10 cellular contexts compared by ENCODE assay signal in the genomic region with DNA sequence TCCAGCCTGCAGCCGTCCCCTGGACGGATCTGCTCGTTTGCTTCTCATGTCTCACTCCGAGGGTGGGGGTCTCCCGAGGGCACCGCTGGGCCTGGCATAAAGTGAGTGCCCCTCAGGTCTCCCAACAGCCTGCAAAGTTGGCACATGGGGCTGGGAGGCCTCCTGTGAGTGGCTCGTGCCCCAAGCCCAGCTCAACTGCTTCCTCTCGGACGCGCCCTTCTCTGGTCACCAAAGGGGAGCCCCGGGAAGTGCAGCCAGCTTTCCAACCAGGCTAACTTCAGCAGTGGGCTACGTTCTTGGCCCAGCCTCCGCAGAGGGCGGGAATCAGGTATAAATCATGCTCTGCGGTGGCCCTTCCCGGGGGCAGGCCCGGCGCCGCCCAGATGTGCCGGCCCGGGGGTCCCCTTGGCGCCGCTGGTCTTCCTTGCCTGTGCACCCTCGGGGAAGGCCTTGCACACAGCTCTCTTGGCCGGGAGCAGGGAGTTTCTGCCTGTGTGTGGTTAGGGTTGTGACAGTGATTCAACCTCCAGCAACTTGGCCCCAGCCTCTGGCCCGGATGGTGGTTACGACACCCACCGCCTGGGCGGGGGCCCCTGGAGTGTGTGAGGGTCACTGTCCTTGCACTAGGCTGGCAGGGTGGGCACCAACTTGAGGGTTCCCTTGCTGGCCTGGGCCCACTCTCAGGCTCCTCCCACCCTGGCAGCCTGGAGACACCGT. TPM values are rescaled to one million over a fixed set of nuclear protein-coding genes. Genes with fewer than 3 reads are reported as not detected.
A peak's percentile ranks its signal among the peaks of the same experiment; 100 is the strongest.
DNase-seq lines count a peak whose midpoint lies in the region; ATAC-seq lines count a peak whose summit lies in the region.
"Had no signal": no experiment of that assay in that cellular context is flagged by ENCODE, and none has a peak within 500 bp of the region (broad histone marks: within the 10 kb centered on the region; RNA-seq: fewer than 3 reads in every experiment).

No MANE protein-coding gene starts in this region.

- H4K20me1 ChIP-seq in GM23248 (ENCODE audit: insufficient read depth) = no peaks in the 10 kb centered on the region

- H3F3A ChIP-seq in GM23248 (ENCODE audit: insufficient read depth) = peaks cover 8% of the 10 kb centered on the region; the same call in 1 of the 2 replicates

- H2AFZ ChIP-seq in GM23248 = no peak overlapping the region

- H3K9me3 ChIP-seq in GM23248 (ENCODE audit: low read depth) (no peaks in the 10 kb centered on the region), skeletal muscle satellite cell (replicated peaks; ENCODE audit: low read length) (no peaks in the 10 kb centered on the region)
- H3K9me3 ChIP-seq: suprapubic skin had no signal

- H3K4me3 ChIP-seq in GM23248 (peak overlapping the region; percentile 42), skeletal muscle satellite cell (ENCODE audit: low read length) (peak overlapping the region; percentile 24)
- H3K4me3 ChIP-seq: suprapubic skin had no signal

- ATAC-seq in Right ventricle myocardium inferior = peak; percentile 53
- no peak for ATAC-seq in GM18873 (IDR thresholded peaks at IDR 0.05; ENCODE audit: low FRiP score, unreplicated experiment)
- ATAC-seq in HG03432 (IDR thresholded peaks at IDR 0.05; ENCODE audit: unreplicated experiment) = no peak
- no peak for ATAC-seq in HG02885 (IDR thresholded peaks at IDR 0.05; ENCODE audit: poor library complexity, unreplicated experiment)
- ATAC-seq: activated naive CD8-positive, alpha-beta T cell treated with anti-CD3 and anti-CD28 coated beads, Interleukin-2, amount 50 U/mL, for 24 hours had no signal

- 3 to 4% methylated on average over 27 to 30 of the region's 30 CpGs for WGBS in GM23248 (ENCODE audit: low coverage in 1 of 2, low lambda C conversion rate in 2 of 2, missing lambda C conversion rate in 2 of 2), 2 experiments

- H3K4me2 ChIP-seq in GM23248 (ENCODE audit: unreplicated experiment) (peak overlapping the region; percentile 45), skeletal muscle satellite cell (ENCODE audit: low read length) (peak overlapping the region; percentile 58)

- in situ Hi-C loops in GM23248 (cut with MboI) = no loop called here

- H3K27ac ChIP-seq in GM23248 = peak overlapping the region; percentile 79
- H3K27ac ChIP-seq: suprapubic skin had no signal

- peaks cover 35% of the 10 kb centered on the region for H3K4me1 ChIP-seq in GM23248 (ENCODE audit: insufficient read depth)
- H3K4me1 ChIP-seq in skeletal muscle satellite cell (ENCODE audit: control insufficient read depth, insufficient read depth, low read length) = peaks cover 55% of the 10 kb centered on the region

- H3K27me3 ChIP-seq in GM23248 (replicated peaks; ENCODE audit: insufficient read depth) (no peaks in the 10 kb centered on the region), skeletal muscle satellite cell (ENCODE audit: control insufficient read depth, insufficient read depth, low read length) (no peaks in the 10 kb centered on the region)
- H3K27me3 ChIP-seq: suprapubic skin had no signal

- 0 out of 2 replicates have a peak, but pooled peaks cover 9% of the 10 kb centered on the region for H3K79me2 ChIP-seq in GM23248 (ENCODE audit: insufficient read depth)

- H3K36me3 ChIP-seq in GM23248 (ENCODE audit: low read depth) (no peaks in the 10 kb centered on the region), skeletal muscle satellite cell (ENCODE audit: insufficient read depth, low read length) (no peaks in the 10 kb centered on the region)
- H3K36me3 ChIP-seq: suprapubic skin had no signal

- H3K9ac ChIP-seq in GM23248 (peak overlapping the region; percentile 67), skeletal muscle satellite cell (ENCODE audit: low read depth, low read length) (peak overlapping the region; percentile 32)

- DNase-seq in GM23248 = peak; percentile 95
- DNase-seq in SKM-1 treated with dmso at 0.1 percent for 144 hours (lab: John Stamatoyannopoulos, UW; ENCODE audit: unreplicated experiment) = peak; percentile 72
- peak; percentile 78 for DNase-seq in Right ventricle myocardium inferior (ENCODE audit: missing footprints)
- DNase-seq in superior temporal gyrus (ENCODE audit: extremely low spot score) = no peak
- DNase-seq: activated naive CD8-positive, alpha-beta T cell treated with anti-CD3 and anti-CD28 coated beads, Interleukin-2, amount 50 U/mL, for 24 hours had no signal

- intact Hi-C loops in Right ventricle myocardium inferior (cut with DNase I) = no loop called here

- no peaks in the 10 kb centered on the region for H3K9me2 ChIP-seq in GM23248 (ENCODE audit: insufficient read depth)

RNA-seq across cellular contexts. Expression of a gene that starts 20.7 kb away (rescaled TPM):
- total RNA-seq in GM23248 (2014; rRNA removed; shearing (Covaris generic)) = 33.4 and 36.2 TPM in 2 replicates
- 27.4 and 27.6 TPM in 2 replicates for polyA plus RNA-seq in GM23248 (2016; fragmentation: Nextera tagmentation; extraction: Ambion mirVana)
- total RNA-seq in Right ventricle myocardium inferior = 17.5 TPM
- 17.0 and 20.8 TPM in 2 replicates for total RNA-seq in skeletal muscle satellite cell (2012; rRNA removed)
